ENCODE assay signal across 23 cellular contexts in genomic region chr4:135123632-135124031, GRCh38.
DNase-seq lines count a peak whose midpoint lies in the region; ATAC-seq, FAIRE-seq and TF ChIP-seq lines count a peak whose summit lies in the region.
"Had no signal": no experiment of that assay in that cellular context is flagged by ENCODE, and none has a peak within 500 bp of the region (broad histone marks: within the 10 kb centered on the region; RNA-seq: fewer than 3 reads in every experiment).

No MANE protein-coding gene starts in this region.

- WGBS in K562 (ENCODE audit: insufficient coverage, low coverage, missing lambda C conversion rate): 6% methylated on average over 1 of the region's 1 CpG

- in situ Hi-C loops in K562 (cut with MboI): no loop called here

- no peak for ATAC-seq in K562
- ATAC-seq in Right ventricle myocardium superior (ENCODE audit: poor library complexity): no peak
- no peak for ATAC-seq in GM21619 (IDR thresholded peaks at IDR 0.05; ENCODE audit: unreplicated experiment)

- TF ChIP-seq EP300 in K562 (IDR thresholded peaks at IDR 0.05; ENCODE audit: low read length): no peak

- no peak for TF ChIP-seq POLR2A in K562 (conservative IDR thresholded peaks at IDR 0.05)

- H3K9me3 ChIP-seq in A673 (ENCODE audit: low read depth, low read length, poor library complexity, severe bottlenecking) (no peaks in the 10 kb centered on the region), K562 (replicated peaks; ENCODE audit: control insufficient read depth, insufficient read depth, low read depth, low read length) (no peaks in the 10 kb centered on the region)
- H3K9me3 ChIP-seq: HAP-1, SJCRH30 had no signal

- POLR2A ChIA-PET in A673 (lab: Charles Lee; ENCODE audit: low non-redundant PET) (no interaction called here), K562 (lab: Yijun Ruan, JAX) (no interaction called here)

- no peaks in the 10 kb centered on the region for H4K20me1 ChIP-seq in K562 (replicated peaks; ENCODE audit: control insufficient read depth, insufficient read depth, low read length)

- no peaks in the 10 kb centered on the region for H3K9me1 ChIP-seq in K562 (ENCODE audit: control insufficient read depth, insufficient read depth, low read length)

- H3K27me3 ChIP-seq in A673 (replicated peaks; ENCODE audit: insufficient read depth, low read depth, low read length, poor library complexity) (no peaks in the 10 kb centered on the region), K562 (ENCODE audit: control insufficient read depth in 2 of 2, insufficient read depth in 2 of 2, low read length in 2 of 2) (no peaks in the 10 kb centered on the region)
- H3K27me3 ChIP-seq: SJCRH30 had no signal

- H3K9ac ChIP-seq in K562 (ENCODE audit: insufficient read depth in 1 of 2, low read depth in 2 of 2, low read length in 2 of 2): no peak overlapping the region

- DNase-seq in A673 (ENCODE audit: low spot score): no peak
- peak; percentile 24 for DNase-seq in NCI-H460 (ENCODE audit: extremely low read depth, low read depth)
- DNase-seq in K562 (ENCODE audit: extremely low read depth in 1 of 4, low spot score in 3 of 4): no peak
- DNase-seq in fibroblast of the conjunctiva (ENCODE audit: low read depth): peak; percentile 2
- DNase-seq in NCI-H82 (lab: John Stamatoyannopoulos, UW): no peak
- DNase-seq in SHP77 (lab: John Stamatoyannopoulos, UW): no peak
- no peak for DNase-seq in Right ventricle myocardium superior
- DNase-seq: CD4-positive, alpha-beta T cell; IMR-90; Karpas-422; NCI-H1436; NCI-H1930; NCI-H2171 treated with DMSO at 0.1 percent for 48 hours; NCI-H446; NCI-H774; PC-9; SJCRH30 had no signal

- H3K4me3 ChIP-seq in A673 (ENCODE audit: low read depth, low read length, poor library complexity, severe bottlenecking): no peak overlapping the region
- no peak overlapping the region for H3K4me3 ChIP-seq in K562
- H3K4me3 ChIP-seq: HAP-1, PC-9, SJCRH30 had no signal

- H3K4me2 ChIP-seq in K562 (ENCODE audit: insufficient read depth, low read length): no peak overlapping the region
- H3K4me2 ChIP-seq: PC-9 had no signal

- no peaks in the 10 kb centered on the region for H3K79me2 ChIP-seq in K562 (ENCODE audit: control insufficient read depth, insufficient read depth, low read length)

- intact Hi-C loops in A673 (cut with micrococcal nuclease; ENCODE audit: unreplicated experiment) (no loop called here), K562 (cut with micrococcal nuclease) (no loop called here), Right ventricle myocardium superior (cut with DNase I) (no loop called here)

- no peaks in the 10 kb centered on the region for H3K4me1 ChIP-seq in A673 (ENCODE audit: insufficient read depth, low read length, poor library complexity, severe bottlenecking)
- H3K4me1 ChIP-seq in K562 (replicated peaks in 1 of 2; ENCODE audit: control insufficient read depth in 2 of 2, insufficient read depth in 2 of 2, low read length in 2 of 2): no peaks in the 10 kb centered on the region
- H3K4me1 ChIP-seq: HAP-1, SJCRH30 had no signal

- H3K36me3 ChIP-seq in A673 (ENCODE audit: insufficient read depth, low read length, poor library complexity, severe bottlenecking): no peaks in the 10 kb centered on the region
- no peaks in the 10 kb centered on the region for H3K36me3 ChIP-seq in K562 (ENCODE audit: control insufficient read depth, insufficient read depth, low read length)
- H3K36me3 ChIP-seq: HAP-1, SJCRH30 had no signal

- BruUV-seq in A673 (replicated peaks; lab: Mats Ljungman, UMichigan) (no TSS peak), K562 (replicated peaks; lab: Mats Ljungman, UMichigan) (no TSS peak)

- TF ChIP-seq RAD21 in K562 (CRISPR knock-in tag; conservative IDR thresholded peaks at IDR 0.05 in 1 of 2, IDR thresholded peaks at IDR 0.05 in 1 of 2): no peak

- CTCF ChIA-PET in A673 (lab: Charles Lee) (no interaction called here), K562 (lab: Yijun Ruan, JAX; ENCODE audit: low intra/inter-chr PET ratio) (no interaction called here)

- H3K27ac ChIP-seq in A673 (ENCODE audit: low read depth, low read length, poor library complexity, severe bottlenecking) (peak overlapping the region; percentile 20), K562 (ENCODE audit: extremely low read depth, low read depth, low read length) (no peak overlapping the region)
- H3K27ac ChIP-seq: PC-9, RWPE1, SJCRH30 had no signal

- no peak overlapping the region for H2AFZ ChIP-seq in K562 (ENCODE audit: low read depth, low read length)
- H2AFZ ChIP-seq: PC-9 had no signal

- no peak for TF ChIP-seq CTCF in A673 (conservative IDR thresholded peaks at IDR 0.05; ENCODE audit: low read depth, low read length)
- TF ChIP-seq CTCF in K562 (IDR thresholded peaks at IDR 0.05 in 2 of 3, conservative IDR thresholded peaks at IDR 0.05 in 1 of 3; ENCODE audit: insufficient read depth in 2 of 3, low read depth in 1 of 3, low read length in 3 of 3): no peak

- FAIRE-seq in K562 (lab: Jason Lieb, UNC): no peak
- FAIRE-seq: GM12892, GM18507, HTR-8/SVneo had no signal

TF ChIP-seq in K562, 482 proteins besides CTCF, POLR2A, EP300 and RAD21 (continues in another document):
- TF ChIP-seq ARID4B (CRISPR knock-in tag; IDR thresholded peaks at IDR 0.05) (no peak), ATF4 (CRISPR knock-in tag; IDR thresholded peaks at IDR 0.05) (peak; percentile 96), ZBTB9 (CRISPR knock-in tag; IDR thresholded peaks at IDR 0.05) (no peak), MITF (IDR thresholded peaks at IDR 0.05) (no peak), U2AF1 (optimal IDR thresholded peaks at IDR 0.05; ENCODE audit: low read depth, low read length) (no peak), ERF (CRISPR knock-in tag; IDR thresholded peaks at IDR 0.05) (no peak), SAFB (IDR thresholded peaks at IDR 0.05; ENCODE audit: borderline replicate concordance, low read depth, low read length) (no peak), ZNF140 (CRISPR knock-in tag; IDR thresholded peaks at IDR 0.05) (no peak), XRCC3 (IDR thresholded peaks at IDR 0.05) (no peak), HLTF (IDR thresholded peaks at IDR 0.05) (no peak), ZC3H11A (IDR thresholded peaks at IDR 0.05; ENCODE audit: low read depth, low read length) (no peak), CEBPG (CRISPR knock-in tag; IDR thresholded peaks at IDR 0.05) (peak; percentile 35; the same call in 1 of the 2 replicates), CEBPG (tag; conservative IDR thresholded peaks at IDR 0.05 in 1 of 2, IDR thresholded peaks at IDR 0.05 in 1 of 2) (peak; percentile 77 to 85)

Comparison
In these comparisons a context has a peak if more than half of its experiments do, and no peak if none do; other contexts are left out.
1. DNase-seq: peak in NCI-H460 (single experiment) and fibroblast of the conjunctiva (single experiment); none in A673 (single experiment), K562 (0 of 4), NCI-H82 (single experiment), SHP77 (0 of 2) and Right ventricle myocardium superior (single experiment).